ENCODE assay signal across 1 cellular context in the genomic region with DNA sequence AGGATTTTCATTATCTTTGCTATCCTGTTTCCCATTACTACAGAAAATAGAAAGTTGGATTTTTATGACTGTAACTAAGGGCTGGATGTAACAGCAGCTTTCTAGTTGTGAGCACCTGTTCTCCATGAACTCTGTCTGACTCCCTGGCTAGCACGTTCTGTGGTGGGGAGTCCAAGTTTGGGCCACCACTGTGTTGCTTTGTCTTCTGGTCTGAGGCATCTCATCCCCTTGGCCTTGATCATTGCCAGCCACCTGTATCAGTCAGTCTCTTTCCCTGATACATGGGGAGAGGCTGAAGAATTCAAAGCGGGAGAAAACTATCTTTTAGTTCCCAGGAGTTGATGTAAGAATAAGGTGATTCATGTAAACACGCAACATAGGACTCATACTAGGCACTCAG.
TF ChIP-seq lines count a peak whose summit lies in the region.

No MANE protein-coding gene starts in this region.

TF ChIP-seq in GM23338, 12 proteins besides CTCF, POLR2A, EP300 and RAD21 (continued from another document):
- TF ChIP-seq REST (IDR thresholded peaks at IDR 0.05; ENCODE audit: unreplicated experiment) (no peak), STAT1 (IDR thresholded peaks at IDR 0.05; ENCODE audit: unreplicated experiment) (no peak)
TF ChIP-seq in GM23338: peak in this region for 0.
